8 cellular contexts compared by ENCODE assay signal in genomic region chr9:111937781-111938426, GRCh38.
A peak's percentile ranks its signal among the peaks of the same experiment; 100 is the strongest.
DNase-seq lines count a peak whose midpoint lies in the region; ATAC-seq and TF ChIP-seq lines count a peak whose summit lies in the region.

No MANE protein-coding gene starts in this region.

- intact Hi-C loops in dendritic cell treated with granulocyte-macrophage colony-stimulating factor and Interleukin-4, amounts not matched to agents 40 ng/mL and 50 ng/mL, for 4 days (cut with micrococcal nuclease): loop anchor here (5.0 kb wide), 1 partner anchor 74 kb away; no protein-coding TSS in a partner anchor

- no peaks in the 10 kb centered on the region for H3K9me3 ChIP-seq in WERI-Rb-1 (ENCODE audit: severe bottlenecking)

- H3K27ac ChIP-seq in RWPE1 (no peak overlapping the region), WERI-Rb-1 (no peak overlapping the region)

- H3K36me3 ChIP-seq in WERI-Rb-1: peaks cover 17% of the 10 kb centered on the region

- TF ChIP-seq CTCF in RWPE1 (conservative IDR thresholded peaks at IDR 0.05; ENCODE audit: low read depth): no peak
- no peak for TF ChIP-seq CTCF in WERI-Rb-1 (IDR thresholded peaks at IDR 0.05; ENCODE audit: low read depth, low read length)

- peak overlapping the region; percentile 30 for H3K4me3 Mint-ChIP-seq in dendritic cell treated with granulocyte-macrophage colony-stimulating factor and Interleukin-4, amounts not matched to agents 40 ng/mL and 50 ng/mL, for 4 days

- no peaks in the 10 kb centered on the region for H3K27me3 ChIP-seq in WERI-Rb-1 (ENCODE audit: insufficient read depth, low read depth, severe bottlenecking)

- peak; percentile 74 for ATAC-seq in HG02678 (IDR thresholded peaks at IDR 0.05; ENCODE audit: unreplicated experiment)

- H3K4me1 Mint-ChIP-seq in dendritic cell treated with granulocyte-macrophage colony-stimulating factor and Interleukin-4, amounts not matched to agents 40 ng/mL and 50 ng/mL, for 4 days (ENCODE audit: low read depth): peaks cover 25% of the 10 kb centered on the region

- CTCF ChIA-PET in RWPE1 (lab: Yijun Ruan, JAX): interaction anchor here (0.7 kb wide), 1 partner anchor 435 kb away, joined by 4 read pairs; no protein-coding TSS in a partner anchor

- POLR2A ChIA-PET in RWPE1 (lab: Yijun Ruan, JAX; ENCODE audit: low non-redundant PET): interaction anchor here (0.5 kb wide), 1 partner anchor 18 kb away, joined by 4 read pairs; no protein-coding TSS in a partner anchor

- no peaks in the 10 kb centered on the region for H3K9me3 Mint-ChIP-seq in dendritic cell treated with granulocyte-macrophage colony-stimulating factor and Interleukin-4, amounts not matched to agents 40 ng/mL and 50 ng/mL, for 4 days

- H3K27ac Mint-ChIP-seq in dendritic cell treated with granulocyte-macrophage colony-stimulating factor and Interleukin-4, amounts not matched to agents 40 ng/mL and 50 ng/mL, for 4 days: peak overlapping the region; percentile 65

- peaks cover 30% of the 10 kb centered on the region for H3K36me3 Mint-ChIP-seq in dendritic cell treated with granulocyte-macrophage colony-stimulating factor and Interleukin-4, amounts not matched to agents 40 ng/mL and 50 ng/mL, for 4 days (ENCODE audit: low read depth)

- DNase-seq in GM03348 (ENCODE audit: low spot score): peak; percentile 51
- peak; percentile 68 for DNase-seq in UCSD-AML1 (lab: John Stamatoyannopoulos, UW; ENCODE audit: unreplicated experiment)
- DNase-seq in putamen (ENCODE audit: low spot score): peak; percentile 19
- DNase-seq in NCI-H69 (lab: John Stamatoyannopoulos, UW): no peak
- no peak for DNase-seq in RWPE1 (ENCODE audit: low spot score)
- no peak for DNase-seq in WERI-Rb-1

- H3K27me3 Mint-ChIP-seq in dendritic cell treated with granulocyte-macrophage colony-stimulating factor and Interleukin-4, amounts not matched to agents 40 ng/mL and 50 ng/mL, for 4 days: no peaks in the 10 kb centered on the region

- no peak overlapping the region for H3K4me3 ChIP-seq in WERI-Rb-1 (ENCODE audit: low read depth, low read length)

Comparison
In these comparisons a context has a peak if more than half of its experiments do, and no peak if none do; other contexts are left out.
1. DNase-seq: peak in GM03348 (single experiment), UCSD-AML1 (single experiment) and putamen (single experiment); none in NCI-H69 (single experiment), RWPE1 (single experiment) and WERI-Rb-1 (single experiment).